In the genomic region with DNA sequence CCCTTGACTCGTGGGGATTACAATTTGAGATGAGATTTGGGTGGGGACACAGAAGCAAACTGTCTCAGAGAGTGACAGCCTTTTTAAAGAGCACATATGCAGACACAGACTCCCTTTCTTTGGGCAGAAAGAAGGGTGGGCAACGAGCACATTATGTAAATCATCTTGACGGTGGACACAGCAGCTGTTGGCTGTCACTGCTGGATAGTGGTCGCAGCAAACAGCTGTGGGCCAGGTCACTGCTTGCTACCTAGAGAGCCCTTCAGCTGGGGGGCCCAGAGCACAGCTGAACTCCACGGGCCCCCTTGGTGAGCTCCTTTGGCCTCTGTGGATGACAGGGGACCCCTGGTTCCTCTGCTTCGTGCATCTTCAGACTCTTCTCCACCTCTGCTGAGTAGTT, we compare ENCODE assay signal across 21 cellular contexts.
"Had no signal": no experiment of that assay in that cellular context is flagged by ENCODE, and none has a peak within 500 bp of the region (broad histone marks: within the 10 kb centered on the region; RNA-seq: fewer than 3 reads in every experiment).

No MANE protein-coding gene starts in this region.

- H3K4me1 ChIP-seq: SJSA1 had no signal

- H3K36me3 ChIP-seq: MG63, Peyer's patch, SJSA1 had no signal

- H3K4me3 ChIP-seq: MG63, PC-9, Peyer's patch, SJSA1, SK-N-MC had no signal

- H2AFZ ChIP-seq: PC-9 had no signal

- H3K9me3 ChIP-seq: MG63, Peyer's patch, SJSA1 had no signal

- DNase-seq: KBM-7, MG63, NCI-H1092 treated with DMSO at 0.1 percent for 48 hours, NCI-H1436, NCI-H187, NCI-H2029, NCI-H2081 treated with DMSO at 0.1 percent for 48 hours, NCI-H2171, NCI-H226, NCI-H446, NCI-H510A, NCI-H524 treated with DMSO at 0.1 percent for 48 hours, NCI-H774, OCI-M1, PC-9, Peyer's patch, SHP77 treated with DMSO at 0.1 percent for 48 hours had no signal

- H3K27me3 ChIP-seq: MG63, Peyer's patch had no signal

- H3K4me2 ChIP-seq: PC-9 had no signal

- H3K27ac ChIP-seq: HL-60, PC-9, Peyer's patch, SJSA1, SK-N-MC had no signal

- ATAC-seq: Right ventricle myocardium inferior had no signal
